In the genomic region with DNA sequence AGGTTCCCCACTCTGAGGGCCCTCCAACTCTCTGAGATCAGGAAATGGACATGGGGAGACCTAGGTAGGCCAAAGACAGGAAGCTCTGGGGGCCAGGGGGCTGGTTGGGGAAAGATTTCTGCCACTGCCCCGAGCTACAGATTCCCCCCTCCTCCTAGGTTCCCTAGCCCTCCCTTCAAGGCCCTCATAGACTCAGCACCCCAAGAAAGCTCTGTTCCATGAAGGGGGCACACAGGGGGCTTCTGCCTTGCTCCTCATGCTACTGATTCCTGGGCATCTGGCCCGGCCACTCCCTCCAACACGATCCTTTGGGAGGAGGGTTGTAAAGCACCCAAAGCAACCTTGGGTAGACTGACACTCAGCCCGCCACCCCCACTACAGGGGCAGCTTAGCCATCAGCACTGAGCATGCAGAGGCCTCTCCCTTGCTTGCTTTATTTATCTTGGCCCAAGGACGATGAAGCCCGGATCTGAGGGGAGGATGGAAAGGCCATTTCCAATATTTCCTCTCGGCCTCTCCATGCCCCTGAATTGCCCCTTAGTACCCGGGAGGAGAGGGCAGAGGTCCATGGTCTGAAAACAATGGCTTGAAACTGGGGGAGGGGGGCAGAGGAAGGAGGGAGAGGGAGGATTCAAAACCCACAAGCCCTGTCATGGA, we compare ENCODE assay signal across 21 cellular contexts.
"Had no signal": no experiment of that assay in that cellular context is flagged by ENCODE, and none has a peak within 500 bp of the region (broad histone marks: within the 10 kb centered on the region; RNA-seq: fewer than 3 reads in every experiment).

No MANE protein-coding gene starts in this region.

- H3K9me3 ChIP-seq: heart right ventricle, mucosa of descending colon, spleen, testis, uterus had no signal

- H3K27me3 ChIP-seq: spleen, testis, uterus had no signal

- H3K36me3 ChIP-seq: heart right ventricle, spleen, uterus, WERI-Rb-1 had no signal

- H3K4me3 ChIP-seq: dorsolateral prefrontal cortex, heart right ventricle, mucosa of descending colon, spleen, testis, uterus had no signal

- ATAC-seq: effector memory CD8-positive, alpha-beta T cell; left colon; mucosa of descending colon had no signal

- H3K4me1 ChIP-seq: uterus had no signal

- H3K27ac ChIP-seq: dorsolateral prefrontal cortex, heart right ventricle, testis, uterus, WERI-Rb-1 had no signal

- DNase-seq: activated CD4-positive, alpha-beta T cell treated with anti-CD3 and anti-CD28 coated beads, Interleukin-2, amount 50 U/mL, for 1 hour; activated CD4-positive, CD25-positive, alpha-beta regulatory T cell treated with anti-CD3 and anti-CD28 coated beads, Interleukin-2, amount 50 U/mL, for 72 hours; activated gamma-delta T cell treated with Interleukin-2 at 50 U/mL for 16 hours; activated T-cell treated with anti-CD3 and anti-CD28 coated beads, Interleukin-2, amount 50 U/mL, for 1 hour; aorta; caudate nucleus; dorsolateral prefrontal cortex; effector memory CD8-positive, alpha-beta T cell; heart right ventricle; left colon; mucosa of descending colon; nucleus accumbens; posterior cingulate gyrus; spleen; stimulated activated CD4-positive, alpha-beta T cell treated with anti-CD3 and anti-CD28 coated beads, Interleukin-4, amount 100 ng/mL, for 1 hour; stimulated activated naive CD4-positive, alpha-beta T cell; T-helper 1 cell; testis; trophoblast cell; uterus; WERI-Rb-1 had no signal
